17 cellular contexts compared by ENCODE assay signal in genomic region chr3:192921793-192922192, GRCh38. TPM values are rescaled to one million over a fixed set of nuclear protein-coding genes. Genes with fewer than 3 reads are reported as not detected.
DNase-seq lines count a peak whose midpoint lies in the region; ATAC-seq lines count a peak whose summit lies in the region.
"Had no signal": no experiment of that assay in that cellular context is flagged by ENCODE, and none has a peak within 500 bp of the region (broad histone marks: within the 10 kb centered on the region; RNA-seq: fewer than 3 reads in every experiment).

No MANE protein-coding gene starts in this region.

- H3K27me3 ChIP-seq in H7 (ENCODE audit: control insufficient read depth, insufficient read depth, low read length), result no peaks in the 10 kb centered on the region
- H3K27me3 ChIP-seq: SJCRH30 had no signal

- no peaks in the 10 kb centered on the region for H3K36me3 ChIP-seq in H7 (replicated peaks; ENCODE audit: control insufficient read depth, insufficient read depth, low read length)
- H3K36me3 ChIP-seq: SJCRH30 had no signal

- DNase-seq in H7 (peak; percentile 28), cerebellum (ENCODE audit: low spot score) (peak; percentile 32), inferior parietal cortex (ENCODE audit: extremely low spot score) (peak; percentile 12), superior temporal gyrus (ENCODE audit: extremely low spot score) (peak; percentile 27), 8988T (no peak)
- DNase-seq in activated CD4-positive, CD25-positive, alpha-beta regulatory T cell treated with anti-CD3 and anti-CD28 coated beads, Interleukin-2, amount 50 U/mL, for 72 hours, result no peak
- DNase-seq: DMS 273 treated with DMSO at 0.1 percent for 48 hours, DND-41, IMR-90, NCI-H1417 treated with DMSO at 0.1 percent for 48 hours, NCI-H187 treated with DMSO at 0.1 percent for 48 hours, NCI-H345, NCI-H526, SJCRH30 had no signal

- no peak overlapping the region for H3K4me3 ChIP-seq in H7 (ENCODE audit: insufficient read depth, low read depth, low read length)
- H3K4me3 ChIP-seq: SJCRH30 had no signal

- ATAC-seq in GM21367 (IDR thresholded peaks at IDR 0.05; ENCODE audit: unreplicated experiment) (no peak), HG02870 (IDR thresholded peaks at IDR 0.05; ENCODE audit: unreplicated experiment) (no peak)
- ATAC-seq: Panc1 had no signal

RNA-seq across cellular contexts. Expression of gene MB21D2, which starts 4.1 kb away (rescaled TPM):
- 32.6 and 36.9 TPM in 2 replicates for total RNA-seq in H7 (2014; rRNA removed; shearing (Covaris generic))
- total RNA-seq in cerebellum, result 41.1 TPM

Comparison
In these comparisons a context has a peak if more than half of its experiments do, and no peak if none do; other contexts are left out.
1. DNase-seq: peak in H7 (single experiment), cerebellum (single experiment), inferior parietal cortex (single experiment) and superior temporal gyrus (single experiment); none in 8988T (single experiment) and activated CD4-positive, CD25-positive, alpha-beta regulatory T cell treated with anti-CD3 and anti-CD28 coated beads, Interleukin-2, amount 50 U/mL, for 72 hours (single experiment).